In genomic region chr3:64740232-64740631, GRCh38 we compare ENCODE assay signal across 17 cellular contexts. TPM values are rescaled to one million over a fixed set of nuclear protein-coding genes. Genes with fewer than 3 reads are reported as not detected.
DNase-seq lines count a peak whose midpoint lies in the region; ATAC-seq and TF ChIP-seq lines count a peak whose summit lies in the region.
"Had no signal": no experiment of that assay in that cellular context is flagged by ENCODE, and none has a peak within 500 bp of the region (broad histone marks: within the 10 kb centered on the region; RNA-seq: fewer than 3 reads in every experiment).

No MANE protein-coding gene starts in this region.

- H3K4me1 Mint-ChIP-seq in nephron: peaks cover 19% of the 10 kb centered on the region
- H3K4me1 Mint-ChIP-seq: activated CD4-positive, alpha-beta T cell treated with anti-CD3 and anti-CD28 coated beads, Interleukin-2, amount 10 ng/mL, durations not matched to agents 7 days and 5 days; naive B cell had no signal

- H3K36me3 Mint-ChIP-seq in nephron (ENCODE audit: low read depth): no peaks in the 10 kb centered on the region
- H3K36me3 Mint-ChIP-seq: naive B cell had no signal

- H3K27ac Mint-ChIP-seq in nephron: peak overlapping the region; percentile 6 to 66 (median 32)
- H3K27ac Mint-ChIP-seq: activated CD4-positive, alpha-beta T cell treated with anti-CD3 and anti-CD28 coated beads, Interleukin-2, amount 10 ng/mL, durations not matched to agents 7 days and 5 days; activated T-cell treated with anti-CD3 and anti-CD28 coated beads, Interleukin-2, amount 50 U/mL, for 72 hours; naive B cell had no signal

- H3K36me3 ChIP-seq in heart right ventricle (no peaks in the 10 kb centered on the region), left ventricle myocardium inferior (no peaks in the 10 kb centered on the region), fibroblast of lung (ENCODE audit: control insufficient read depth, insufficient read depth, low read length) (no peaks in the 10 kb centered on the region), vagina (no peaks in the 10 kb centered on the region)

- H3K27me3 ChIP-seq in heart right ventricle (no peaks in the 10 kb centered on the region), left ventricle myocardium inferior (ENCODE audit: low read depth) (no peaks in the 10 kb centered on the region), fibroblast of lung (ENCODE audit: control insufficient read depth, insufficient read depth, low read length) (no peaks in the 10 kb centered on the region), vagina (no peaks in the 10 kb centered on the region)

- no peak for TF ChIP-seq POLR2A in vagina (IDR thresholded peaks at IDR 0.05)

- H3K9ac ChIP-seq in fibroblast of lung (ENCODE audit: insufficient read depth, low read length): no peak overlapping the region

- no peak for DNase-seq in heart right ventricle
- DNase-seq in left ventricle myocardium inferior: no peak
- DNase-seq in fibroblast of lung (ENCODE audit: low read depth in 2 of 2): peak; percentile 36 to 56
- DNase-seq in vagina (ENCODE audit: extremely low spot score in 2 of 2): no peak
- no peak for DNase-seq in SKM-1 treated with dmso at 0.1 percent for 144 hours (lab: John Stamatoyannopoulos, UW; ENCODE audit: unreplicated experiment)
- DNase-seq in stimulated activated CD4-positive, alpha-beta T cell treated with anti-CD3 and anti-CD28 coated beads, Interleukin-1b, Interleukin-23, amount 100 ng/mL, for 48 hours: no peak
- DNase-seq: activated CD4-positive, alpha-beta T cell treated with anti-CD3 and anti-CD28 coated beads, Interleukin-2, amount 10 ng/mL, durations not matched to agents 7 days and 5 days; activated T-cell treated with anti-CD3 and anti-CD28 coated beads, Interleukin-2, amount 50 U/mL, for 72 hours; naive B cell; NCI-H748 treated with DMSO at 0.1 percent for 48 hours; small intestine; trophoblast cell had no signal

- no peak overlapping the region for H3K4me3 Mint-ChIP-seq in nephron
- H3K4me3 Mint-ChIP-seq: activated CD4-positive, alpha-beta T cell treated with anti-CD3 and anti-CD28 coated beads, Interleukin-2, amount 10 ng/mL, durations not matched to agents 7 days and 5 days; activated T-cell treated with anti-CD3 and anti-CD28 coated beads, Interleukin-2, amount 50 U/mL, for 72 hours; naive B cell had no signal

- H3K9me3 ChIP-seq in heart right ventricle (no peaks in the 10 kb centered on the region), left ventricle myocardium inferior (replicated peaks) (no peaks in the 10 kb centered on the region), fibroblast of lung (ENCODE audit: control insufficient read depth, insufficient read depth, low read depth, low read length) (no peaks in the 10 kb centered on the region), vagina (no peaks in the 10 kb centered on the region)
- H3K9me3 ChIP-seq: A549 had no signal

- H3K27ac ChIP-seq in heart right ventricle: no peak overlapping the region
- no peak overlapping the region for H3K27ac ChIP-seq in left ventricle myocardium inferior (replicated peaks)
- H3K27ac ChIP-seq in fibroblast of lung (ENCODE audit: insufficient read depth, low read length): no peak overlapping the region
- peak overlapping the region; percentile 63 for H3K27ac ChIP-seq in vagina
- H3K27ac ChIP-seq: A549 had no signal

- H3K4me2 ChIP-seq in fibroblast of lung (ENCODE audit: extremely low read depth, insufficient read depth, low read length): no peak overlapping the region
- H3K4me2 ChIP-seq: A549 had no signal

- WGBS in heart right ventricle, 2 donors: 79 to 86% methylated on average over 5 of the region's 5 CpGs

- no peaks in the 10 kb centered on the region for H3K9me3 Mint-ChIP-seq in nephron

- no peak overlapping the region for H3K4me3 ChIP-seq in heart right ventricle
- H3K4me3 ChIP-seq in left ventricle myocardium inferior: no peak overlapping the region
- H3K4me3 ChIP-seq in fibroblast of lung (replicated peaks in 1 of 4; ENCODE audit: control extremely low read depth in 1 of 4, insufficient read depth in 1 of 4, low read depth in 3 of 4, low read length in 4 of 4): no peak overlapping the region
- H3K4me3 ChIP-seq in vagina: peak overlapping the region in 1 of 2 donors; percentile 16
- H3K4me3 ChIP-seq: A549, K562 had no signal

- intact Hi-C loops in heart right ventricle (cut with DNase I): no loop called here
- intact Hi-C loops in left ventricle myocardium inferior (cut with micrococcal nuclease): no loop called here
- intact Hi-C loops in vagina (cut with DNase I): no loop called here

- H4K20me1 ChIP-seq in fibroblast of lung (ENCODE audit: control insufficient read depth, extremely low read depth, insufficient read depth, low read length): no peaks in the 10 kb centered on the region

- TF ChIP-seq CTCF in heart right ventricle (IDR thresholded peaks at IDR 0.05) (no peak), left ventricle myocardium inferior (IDR thresholded peaks at IDR 0.05; ENCODE audit: borderline replicate concordance) (no peak), fibroblast of lung (conservative IDR thresholded peaks at IDR 0.05 in 1 of 2, IDR thresholded peaks at IDR 0.05 in 1 of 2; ENCODE audit: low read depth in 1 of 2, low read length in 2 of 2) (no peak), nephron (IDR thresholded peaks at IDR 0.05; ENCODE audit: unreplicated experiment in 3 of 3) (no peak), vagina (IDR thresholded peaks at IDR 0.05) (no peak)

- no peaks in the 10 kb centered on the region for H3K27me3 Mint-ChIP-seq in nephron (ENCODE audit: low read depth)
- H3K27me3 Mint-ChIP-seq: activated CD4-positive, alpha-beta T cell treated with anti-CD3 and anti-CD28 coated beads, Interleukin-2, amount 10 ng/mL, durations not matched to agents 7 days and 5 days; naive B cell had no signal

- H2AFZ ChIP-seq in fibroblast of lung (ENCODE audit: low read length): no peak overlapping the region

- H3K4me1 ChIP-seq in heart right ventricle (peaks cover 0 to 11% (median 0%) of the 10 kb centered on the region in 9 donors), left ventricle myocardium inferior (peaks cover 4% of the 10 kb centered on the region), fibroblast of lung (ENCODE audit: control insufficient read depth, extremely low read depth, insufficient read depth, low read length) (no peaks in the 10 kb centered on the region), vagina (peaks cover 27% of the 10 kb centered on the region)
- H3K4me1 ChIP-seq: A549 had no signal

- no peaks in the 10 kb centered on the region for H3K79me2 ChIP-seq in fibroblast of lung (ENCODE audit: control insufficient read depth, insufficient read depth, low read length)

- peak in 5 of 8 donors; percentile 34 to 63 (median 40) for ATAC-seq in heart right ventricle
- no peak for ATAC-seq in HG03039 (IDR thresholded peaks at IDR 0.05; ENCODE audit: unreplicated experiment)
- ATAC-seq: A549; activated T-cell treated with anti-CD3 and anti-CD28 coated beads, Interleukin-2, amount 50 U/mL, for 72 hours; esophagus mucosa; K562 had no signal

RNA-seq across cellular contexts. Expression of gene ADAMTS9, which starts 52.4 kb away (rescaled TPM):
- total RNA-seq in heart right ventricle: 100 to 1,000 TPM in 1 of 10 donors, 10 to 100 TPM in 8, 1 to 10 TPM in 1; 9.7 to 102 (median 17.3) TPM
- polyA plus RNA-seq in heart right ventricle: 10 to 100 TPM; 22.8 to 33.4 TPM
- 14.7 TPM for total RNA-seq in left ventricle myocardium inferior
- 1.8 and 2.1 TPM in 2 replicates for total RNA-seq in fibroblast of lung
- polyA plus RNA-seq in fibroblast of lung: 0.69 and 0.82 TPM in 2 replicates
- polyA plus RNA-seq in fibroblast of lung (2012): 0.64 and 0.67 TPM in 2 replicates
- polyA minus RNA-seq in fibroblast of lung (ENCODE audit: low replicate concordance): 1.1 and 2.0 TPM in 2 replicates
- total RNA-seq in vagina: 118 TPM
- total RNA-seq: activated CD4-positive, alpha-beta T cell treated with anti-CD3 and anti-CD28 coated beads, Interleukin-2, amount 10 ng/mL, durations not matched to agents 7 days and 5 days; activated T-cell treated with anti-CD3 and anti-CD28 coated beads, Interleukin-2, amount 50 U/mL, for 72 hours had no signal

Comparison
In these comparisons a context has a peak if more than half of its experiments do, and no peak if none do; other contexts are left out.
1. DNase-seq: peak in fibroblast of lung (2 of 2); none in heart right ventricle (0 of 2), left ventricle myocardium inferior (single experiment), vagina (0 of 2), SKM-1 treated with dmso at 0.1 percent for 144 hours (single experiment) and stimulated activated CD4-positive, alpha-beta T cell treated with anti-CD3 and anti-CD28 coated beads, Interleukin-1b, Interleukin-23, amount 100 ng/mL, for 48 hours (single experiment).